Comparison of ENCODE assay signal across 9 cellular contexts in the genomic region with DNA sequence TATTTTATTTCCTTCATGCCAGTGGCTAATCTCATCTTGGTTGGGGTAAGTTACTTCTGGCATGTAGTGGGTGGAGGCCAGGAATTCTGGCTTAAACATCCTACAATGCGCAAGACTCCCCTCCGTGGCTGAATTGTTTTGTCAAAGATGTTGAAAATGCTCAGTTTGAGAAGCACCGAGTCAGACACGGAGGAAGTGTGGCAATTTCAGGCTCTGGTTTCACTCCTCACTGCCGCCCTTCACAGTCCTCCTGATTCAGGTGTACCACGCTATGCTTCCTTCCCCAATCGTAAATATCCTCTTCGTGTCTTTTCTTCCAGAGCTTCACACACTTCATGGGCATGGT.
DNase-seq lines count a peak whose midpoint lies in the region; ATAC-seq and TF ChIP-seq lines count a peak whose summit lies in the region.
"Had no signal": no experiment of that assay in that cellular context is flagged by ENCODE, and none has a peak within 500 bp of the region (broad histone marks: within the 10 kb centered on the region; RNA-seq: fewer than 3 reads in every experiment).

No MANE protein-coding gene starts in this region.

- no peak overlapping the region for H3K4me3 ChIP-seq in GM23338
- H3K4me3 ChIP-seq in mesendoderm (ENCODE audit: low read length): no peak overlapping the region
- no peak overlapping the region for H3K4me3 ChIP-seq in right atrium auricular region
- no peak overlapping the region for H3K4me3 ChIP-seq in dorsolateral prefrontal cortex

- H3K4me3 Mint-ChIP-seq in GM23338: no peak overlapping the region; the same call in 2 of the 3 replicates

- H3K56ac ChIP-seq in mesendoderm (ENCODE audit: low read length): peak overlapping the region; percentile 45

- H3K4me2 ChIP-seq in GM23338 (peak overlapping the region; percentile 56; the same call in 1 of the 2 replicates), mesendoderm (ENCODE audit: low read length) (no peak overlapping the region)

- no peaks in the 10 kb centered on the region for H3K36me3 Mint-ChIP-seq in GM23338 (ENCODE audit: low read depth)

- TF ChIP-seq CTCF in GM23338 (conservative IDR thresholded peaks at IDR 0.05; ENCODE audit: low read depth in 2 of 2) (no peak), right atrium auricular region (IDR thresholded peaks at IDR 0.05) (no peak), dorsolateral prefrontal cortex (IDR thresholded peaks at IDR 0.05 in 54 of 56, conservative IDR thresholded peaks at IDR 0.05 in 2 of 56; ENCODE audit: low read depth in 1 of 56, partially characterized antibody in 56 of 56) (no peak)

- H3K23ac ChIP-seq in mesendoderm (ENCODE audit: low read length): no peak overlapping the region

- no peak overlapping the region for H3K4ac ChIP-seq in mesendoderm (ENCODE audit: low read depth, low read length)

- H2AK5ac ChIP-seq in mesendoderm (ENCODE audit: low read length): no peak overlapping the region

- peaks cover 1% of the 10 kb centered on the region for H3K27me3 Mint-ChIP-seq in GM23338 (ENCODE audit: insufficient read depth, low read depth, poor library complexity)

- no peak overlapping the region for H2BK5ac ChIP-seq in mesendoderm (ENCODE audit: low read length)

- intact Hi-C loops in dorsolateral prefrontal cortex (cut with DNase I): no loop called here

- H3K79me2 ChIP-seq in GM23338 (replicated peaks; ENCODE audit: insufficient read depth) (no peaks in the 10 kb centered on the region), mesendoderm (ENCODE audit: control insufficient read depth, insufficient read depth, low read length) (no peaks in the 10 kb centered on the region)

- H3K27ac Mint-ChIP-seq in GM23338: no peak overlapping the region

- H3K27ac ChIP-seq in GM23338 (ENCODE audit: low read depth) (no peak overlapping the region), mesendoderm (ENCODE audit: low read depth, low read length) (no peak overlapping the region), right atrium auricular region (no peak overlapping the region), dorsolateral prefrontal cortex (no peak overlapping the region)

- DNase-seq in GM23338 (ENCODE audit: low spot score): no peak
- DNase-seq in NOMO-1 treated with dmso at 0.1 percent for 144 hours (lab: John Stamatoyannopoulos, UW; ENCODE audit: unreplicated experiment): peak; percentile 15
- no peak for DNase-seq in mesendoderm
- DNase-seq in right atrium auricular region (ENCODE audit: low spot score): no peak
- no peak for DNase-seq in hepatic stellate cell (ENCODE audit: low spot score)
- DNase-seq in medulla oblongata (ENCODE audit: extremely low spot score): no peak
- no peak for DNase-seq in dorsolateral prefrontal cortex
- DNase-seq: EL had no signal

- H3K9me3 Mint-ChIP-seq in GM23338: no peaks in the 10 kb centered on the region

- H3F3A ChIP-seq in GM23338 (replicated peaks; ENCODE audit: low read depth): no peaks in the 10 kb centered on the region

- peak; percentile 46 for ATAC-seq in GM18508 (IDR thresholded peaks at IDR 0.05; ENCODE audit: insufficient read depth, unreplicated experiment)
- ATAC-seq in GM23338: peak; percentile 39

- H4K5ac ChIP-seq in mesendoderm (ENCODE audit: low read length): no peak overlapping the region

- no peaks in the 10 kb centered on the region for H3K79me1 ChIP-seq in mesendoderm (ENCODE audit: low read length)

- no peak overlapping the region for H4K8ac ChIP-seq in mesendoderm (ENCODE audit: low read depth, low read length)

- H3K18ac ChIP-seq in mesendoderm (ENCODE audit: low read length): no peak overlapping the region

- no peaks in the 10 kb centered on the region for H4K20me1 ChIP-seq in GM23338 (replicated peaks; ENCODE audit: insufficient read depth)

- H3K9me2 ChIP-seq in GM23338 (ENCODE audit: insufficient read depth): no peaks in the 10 kb centered on the region

- H3K9me3 ChIP-seq in right atrium auricular region: no peaks in the 10 kb centered on the region

- H2BK15ac ChIP-seq in mesendoderm (replicated peaks; ENCODE audit: low read depth): no peak overlapping the region

- H3K4me1 ChIP-seq in GM23338 (ENCODE audit: insufficient read depth) (peaks cover 11% of the 10 kb centered on the region), mesendoderm (ENCODE audit: control insufficient read depth, low read depth, low read length) (peaks cover 8% of the 10 kb centered on the region), right atrium auricular region (peaks cover 0 to 7% of the 10 kb centered on the region in 2 donors)

- H3K27me3 ChIP-seq in GM23338 (ENCODE audit: insufficient read depth) (no peaks in the 10 kb centered on the region), mesendoderm (ENCODE audit: insufficient read depth, low read length, poor library complexity) (no peaks in the 10 kb centered on the region), right atrium auricular region (no peaks in the 10 kb centered on the region), dorsolateral prefrontal cortex (no peaks in the 10 kb centered on the region)

- H2AFZ ChIP-seq in GM23338: 0 out of 2 replicates have a peak overlapping the region, but pooled peaks have one; percentile 88

- WGBS in mesendoderm (ENCODE audit: extremely low coverage, insufficient coverage, low lambda C conversion rate): no CpG with 5 or more reads among the region's 8 CpGs

- no peak overlapping the region for H3K9ac ChIP-seq in mesendoderm (ENCODE audit: low read length)

- H3K4me1 Mint-ChIP-seq in GM23338: peaks cover 29% of the 10 kb centered on the region

- H2BK120ac ChIP-seq in mesendoderm (ENCODE audit: low read depth, low read length): no peak overlapping the region

- H3K36me3 ChIP-seq in GM23338 (ENCODE audit: insufficient read depth) (no peaks in the 10 kb centered on the region), mesendoderm (ENCODE audit: control insufficient read depth, insufficient read depth, low read length) (no peaks in the 10 kb centered on the region), right atrium auricular region (no peaks in the 10 kb centered on the region)

TF ChIP-seq in GM23338, 12 proteins besides CTCF, POLR2A, EP300 and RAD21:
- TF ChIP-seq ZNF331 (CRISPR knock-in tag; IDR thresholded peaks at IDR 0.05; ENCODE audit: low read depth): no peak
- TF ChIP-seq NANOG (IDR thresholded peaks at IDR 0.05; ENCODE audit: borderline replicate concordance): no peak
- no peak for TF ChIP-seq EZH2 (IDR thresholded peaks at IDR 0.05; ENCODE audit: low read depth, unreplicated experiment)
- no peak for TF ChIP-seq ZNF114 (CRISPR knock-in tag; IDR thresholded peaks at IDR 0.05)
- TF ChIP-seq EZH2phosphoT487 (IDR thresholded peaks at IDR 0.05; ENCODE audit: unreplicated experiment): no peak
- no peak for TF ChIP-seq STAT1 (IDR thresholded peaks at IDR 0.05; ENCODE audit: unreplicated experiment)
